Comparison of ENCODE assay signal across 19 cellular contexts in the genomic region with DNA sequence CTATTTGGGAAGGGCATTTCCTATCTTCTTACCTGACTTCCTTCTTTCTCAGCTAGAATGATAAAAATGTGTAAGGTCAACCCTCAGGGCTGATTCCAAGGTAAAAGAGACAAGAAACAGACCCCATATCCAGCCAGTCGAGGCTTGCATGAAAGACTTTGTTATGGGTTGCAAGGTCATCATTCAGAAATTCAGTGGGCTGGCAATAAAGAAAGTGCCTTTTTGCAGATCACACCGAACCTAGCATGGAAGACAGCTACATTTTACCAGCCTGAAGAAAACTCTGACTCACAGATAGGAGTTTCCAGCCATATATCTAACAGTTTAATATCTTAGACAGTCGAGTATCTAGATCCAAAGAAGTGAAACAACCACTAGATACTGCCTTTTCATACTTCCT.
DNase-seq lines count a peak whose midpoint lies in the region; ATAC-seq, FAIRE-seq and TF ChIP-seq lines count a peak whose summit lies in the region.
"Had no signal": no experiment of that assay in that cellular context is flagged by ENCODE, and none has a peak within 500 bp of the region (broad histone marks: within the 10 kb centered on the region; RNA-seq: fewer than 3 reads in every experiment).

No MANE protein-coding gene starts in this region.

- H3K36me3 ChIP-seq in bronchial epithelial cell (ENCODE audit: control insufficient read depth, insufficient read depth, low read length): no peaks in the 10 kb centered on the region
- no peaks in the 10 kb centered on the region for H3K36me3 ChIP-seq in keratinocyte (ENCODE audit: control insufficient read depth in 2 of 2, extremely low read depth in 1 of 2, insufficient read depth in 2 of 2, low read length in 2 of 2)
- H3K36me3 ChIP-seq: MG63 had no signal

- H3K9me1 ChIP-seq in keratinocyte (ENCODE audit: control insufficient read depth, extremely low read depth, insufficient read depth, low read length): no peaks in the 10 kb centered on the region

- no peak overlapping the region for H3K4me3 ChIP-seq in bronchial epithelial cell (ENCODE audit: low read depth, low read length)
- H3K4me3 ChIP-seq in keratinocyte (ENCODE audit: control insufficient read depth in 2 of 3, extremely low read depth in 1 of 3, insufficient read depth in 2 of 3, low read depth in 1 of 3, low read length in 3 of 3): peak overlapping the region in 2 of 3 experiments; percentile 2 to 16
- H3K4me3 ChIP-seq: MG63 had no signal

- H3K9me3 ChIP-seq in keratinocyte (ENCODE audit: control insufficient read depth, low read depth, low read length): peaks cover 4% of the 10 kb centered on the region

- H4K20me1 ChIP-seq in keratinocyte (ENCODE audit: control insufficient read depth, extremely low read depth, insufficient read depth, low read length): no peaks in the 10 kb centered on the region

- TF ChIP-seq CTCF in bronchial epithelial cell (IDR thresholded peaks at IDR 0.05; ENCODE audit: insufficient read depth, low read length, severe bottlenecking): no peak
- no peak for TF ChIP-seq CTCF in keratinocyte (optimal IDR thresholded peaks at IDR 0.05 in 1 of 3, IDR thresholded peaks at IDR 0.05 in 1 of 3, conservative IDR thresholded peaks at IDR 0.05 in 1 of 3; ENCODE audit: extremely low read depth in 1 of 3, insufficient read depth in 2 of 3, low read length in 3 of 3)

- H3K27ac ChIP-seq in keratinocyte (ENCODE audit: control insufficient read depth, insufficient read depth, low read length): peak overlapping the region; percentile 27
- H3K27ac ChIP-seq: HL-60 had no signal

- no peak for ATAC-seq in GM19324 (IDR thresholded peaks at IDR 0.05; ENCODE audit: low FRiP score, unreplicated experiment)
- ATAC-seq: CD8-positive, alpha-beta T cell had no signal

- H3K27me3 ChIP-seq in bronchial epithelial cell (ENCODE audit: control insufficient read depth, insufficient read depth, low read length) (no peaks in the 10 kb centered on the region), keratinocyte (ENCODE audit: control insufficient read depth, extremely low read depth, insufficient read depth, low read length) (no peaks in the 10 kb centered on the region)
- H3K27me3 ChIP-seq: MG63 had no signal

- peak; percentile 57 for DNase-seq in ELF-1 (ENCODE audit: low read depth, low spot score)
- DNase-seq in RPMI7951 (ENCODE audit: low read depth): peak; percentile 28
- peak; percentile 36 for DNase-seq in bronchial epithelial cell (ENCODE audit: low read depth)
- no peak for DNase-seq in keratinocyte (ENCODE audit: low read depth, low spot score)
- no peak for DNase-seq in AG08395 (ENCODE audit: low spot score)
- DNase-seq in NCI-H82 (lab: John Stamatoyannopoulos, UW): no peak
- DNase-seq in activated CD4-positive, alpha-beta T cell treated with anti-CD3 and anti-CD28 coated beads for 48 hours: no peak
- DNase-seq: CD8-positive, alpha-beta T cell; DMS79; Karpas-422; MG63; NCI-H1092 treated with DMSO at 0.1 percent for 48 hours; NCI-H2081 treated with DMSO at 0.1 percent for 48 hours; NCI-H510A; NCI-H748 treated with DMSO at 0.1 percent for 48 hours; RPMI8226 had no signal

- peaks cover 24% of the 10 kb centered on the region for H3K4me1 ChIP-seq in keratinocyte (ENCODE audit: control insufficient read depth, extremely low read depth, insufficient read depth, low read length)

- H3K4me2 ChIP-seq in keratinocyte (ENCODE audit: control insufficient read depth, extremely low read depth, insufficient read depth, low read depth, low read length): peak overlapping the region; percentile 72

- no peak overlapping the region for H2AFZ ChIP-seq in keratinocyte (ENCODE audit: control insufficient read depth, low read length)

- no peak overlapping the region for H3K9ac ChIP-seq in keratinocyte (ENCODE audit: control insufficient read depth, extremely low read depth, insufficient read depth, low read length)

- FAIRE-seq in bronchial epithelial cell (lab: Jason Lieb, UNC): no peak
- FAIRE-seq in keratinocyte (lab: Jason Lieb, UNC): peak; percentile 88
- FAIRE-seq: H54 had no signal

- H3K79me2 ChIP-seq in keratinocyte (ENCODE audit: control insufficient read depth, insufficient read depth, low read length): peaks cover 27% of the 10 kb centered on the region

- dilution Hi-C loops in keratinocyte (cut with MboI; ENCODE audit: extremely low pct_ligation_motif_present, low sequenced_read_pairs): no loop called here

Comparison
In these comparisons a context has a peak if more than half of its experiments do, and no peak if none do; other contexts are left out.
1. DNase-seq: peak in ELF-1 (single experiment), RPMI7951 (single experiment) and bronchial epithelial cell (single experiment); none in keratinocyte (single experiment), AG08395 (single experiment), NCI-H82 (single experiment) and activated CD4-positive, alpha-beta T cell treated with anti-CD3 and anti-CD28 coated beads for 48 hours (single experiment).